30 cellular contexts compared by ENCODE assay signal in genomic region chr7:104529567-104529966, GRCh38.
"Had no signal": no experiment of that assay in that cellular context is flagged by ENCODE, and none has a peak within 500 bp of the region (broad histone marks: within the 10 kb centered on the region; RNA-seq: fewer than 3 reads in every experiment).

No MANE protein-coding gene starts in this region.

- H3K4me1 ChIP-seq: esophagus squamous epithelium, vagina had no signal

- H3K9me3 Mint-ChIP-seq: activated naive CD4-positive, alpha-beta T cell treated with anti-CD3 and anti-CD28 coated beads, Interleukin-2, amount 50 U/mL, for 24 hours; activated naive CD8-positive, alpha-beta T cell treated with anti-CD3 and anti-CD28 coated beads, Interleukin-2, amount 50 U/mL, for 24 hours; activated T-helper 2 cell treated with anti-CD3 and anti-CD28 coated beads, Interferon-gamma antibody, Interleukin-2, Interleukin-4, amounts not matched to agents 10 μg/mL and 5 μg/mL and 100 μg/mL, durations not matched to agents 14 hours and 24 hours and 36 hours; central memory CD8-positive, alpha-beta T cell; dendritic cell treated with granulocyte-macrophage colony-stimulating factor and Interleukin-4, amounts not matched to agents 40 ng/mL and 50 ng/mL, for 4 days; endodermal cell; stimulated activated naive CD8-positive, alpha-beta T cell treated with anti-CD3 and anti-CD28 coated beads, Interleukin-15, Interleukin-2, amounts not matched to agents 100 ng/mL and 50 ng/mL, for 24 hours; type B pancreatic cell had no signal

- ATAC-seq: activated CD8-positive, alpha-beta memory T cell treated with anti-CD3 and anti-CD28 coated beads, Interleukin-2, amount 10 ng/mL, durations not matched to agents 7 days and 5 days; activated CD8-positive, alpha-beta T cell treated with anti-CD3 and anti-CD28 coated beads, Interleukin-2, amount 10 ng/mL, durations not matched to agents 7 days and 5 days; activated naive CD8-positive, alpha-beta T cell treated with anti-CD3 and anti-CD28 coated beads, Interleukin-2, amount 50 U/mL, for 24 hours; left cardiac atrium; naive thymus-derived CD4-positive, alpha-beta T cell; sciatic nerve; stimulated activated effector memory CD8-positive, alpha-beta T cell treated with anti-CD3 and anti-CD28 coated beads, Interleukin-12 subunit alpha, Interleukin-12 subunit beta, amount 100 ng/mL, for 72 hours; T-helper 17 cell had no signal

- H3K9me3 ChIP-seq: esophagus squamous epithelium, ovary, thoracic aorta, vagina had no signal

- H3K27me3 ChIP-seq: esophagus squamous epithelium, ovary, vagina had no signal

- H3K27ac Mint-ChIP-seq: activated CD8-positive, alpha-beta memory T cell treated with anti-CD3 and anti-CD28 coated beads, Interleukin-2, amount 10 ng/mL, durations not matched to agents 7 days and 5 days; activated CD8-positive, alpha-beta T cell treated with anti-CD3 and anti-CD28 coated beads, Interleukin-2, amount 10 ng/mL, durations not matched to agents 7 days and 5 days; activated naive CD4-positive, alpha-beta T cell treated with anti-CD3 and anti-CD28 coated beads, Interleukin-2, amount 50 U/mL, for 24 hours; activated naive CD8-positive, alpha-beta T cell treated with anti-CD3 and anti-CD28 coated beads, Interleukin-2, amount 50 U/mL, for 24 hours; activated T-helper 2 cell treated with anti-CD3 and anti-CD28 coated beads, Interferon-gamma antibody, Interleukin-2, Interleukin-4, amounts not matched to agents 10 μg/mL and 5 μg/mL and 100 μg/mL, durations not matched to agents 14 hours and 24 hours and 36 hours; dendritic cell treated with granulocyte-macrophage colony-stimulating factor and Interleukin-4, amounts not matched to agents 40 ng/mL and 50 ng/mL, for 4 days; endodermal cell; mesothelial cell of epicardium; naive thymus-derived CD4-positive, alpha-beta T cell; progenitor cell of endocrine pancreas; stimulated activated effector memory CD8-positive, alpha-beta T cell treated with anti-CD3 and anti-CD28 coated beads, Interleukin-12 subunit alpha, Interleukin-12 subunit beta, amount 100 ng/mL, for 72 hours; stimulated activated naive CD8-positive, alpha-beta T cell treated with anti-CD3 and anti-CD28 coated beads, Interleukin-15, Interleukin-2, amounts not matched to agents 100 ng/mL and 50 ng/mL, for 24 hours; T-helper 17 cell; type B pancreatic cell had no signal

- DNase-seq: activated CD4-positive, alpha-beta T cell treated with anti-CD3 and anti-CD28 coated beads for 1 hour; activated CD8-positive, alpha-beta memory T cell treated with anti-CD3 and anti-CD28 coated beads, Interleukin-2, amount 10 ng/mL, durations not matched to agents 7 days and 5 days; activated CD8-positive, alpha-beta T cell treated with anti-CD3 and anti-CD28 coated beads, Interleukin-2, amount 10 ng/mL, durations not matched to agents 7 days and 5 days; activated naive CD8-positive, alpha-beta T cell treated with anti-CD3 and anti-CD28 coated beads, Interleukin-2, amount 50 U/mL, for 24 hours; activated T-cell treated with anti-CD3 and anti-CD28 coated beads, Interleukin-2, amount 50 U/mL, for 48 hours; amygdala; endodermal cell; esophagus squamous epithelium; glutamatergic neuron; left cardiac atrium; mammary epithelial cell; naive thymus-derived CD4-positive, alpha-beta T cell; ovary; stimulated activated CD4-positive, alpha-beta T cell treated with anti-CD3 and anti-CD28 coated beads, Interleukin-12 subunit alpha, Interleukin-12 subunit beta, amount 100 ng/mL, for 4 hours; stimulated activated CD4-positive, alpha-beta T cell treated with anti-CD3 and anti-CD28 coated beads, Interleukin-4, amount 100 ng/mL, for 24 hours; T-helper 17 cell; T1000 had no signal

- H3K36me3 ChIP-seq: esophagus squamous epithelium, ovary, thoracic aorta, vagina had no signal

- H3K4me3 ChIP-seq: esophagus squamous epithelium, ovary, skin epidermis, thoracic aorta, vagina had no signal

- H3K27ac ChIP-seq: esophagus squamous epithelium, ovary, skin epidermis, thoracic aorta, vagina had no signal

- H3K27me3 Mint-ChIP-seq: activated naive CD8-positive, alpha-beta T cell treated with anti-CD3 and anti-CD28 coated beads, Interleukin-2, amount 50 U/mL, for 24 hours; central memory CD8-positive, alpha-beta T cell; dendritic cell treated with granulocyte-macrophage colony-stimulating factor and Interleukin-4, amounts not matched to agents 40 ng/mL and 50 ng/mL, for 4 days; stimulated activated naive CD8-positive, alpha-beta T cell treated with anti-CD3 and anti-CD28 coated beads, Interleukin-15, Interleukin-2, amounts not matched to agents 100 ng/mL and 50 ng/mL, for 24 hours; T-helper 17 cell had no signal

- H3K4me1 Mint-ChIP-seq: activated CD8-positive, alpha-beta memory T cell treated with anti-CD3 and anti-CD28 coated beads, Interleukin-2, amount 10 ng/mL, durations not matched to agents 7 days and 5 days; activated naive CD4-positive, alpha-beta T cell treated with anti-CD3 and anti-CD28 coated beads, Interleukin-2, amount 50 U/mL, for 24 hours; activated naive CD8-positive, alpha-beta T cell treated with anti-CD3 and anti-CD28 coated beads, Interleukin-2, amount 50 U/mL, for 24 hours; central memory CD8-positive, alpha-beta T cell; endodermal cell; mesothelial cell of epicardium; naive thymus-derived CD4-positive, alpha-beta T cell; stimulated activated effector memory CD8-positive, alpha-beta T cell treated with anti-CD3 and anti-CD28 coated beads, Interleukin-12 subunit alpha, Interleukin-12 subunit beta, amount 100 ng/mL, for 72 hours; T-helper 17 cell had no signal

- H3K4me3 Mint-ChIP-seq: activated CD8-positive, alpha-beta memory T cell treated with anti-CD3 and anti-CD28 coated beads, Interleukin-2, amount 10 ng/mL, durations not matched to agents 7 days and 5 days; activated CD8-positive, alpha-beta T cell treated with anti-CD3 and anti-CD28 coated beads, Interleukin-2, amount 10 ng/mL, durations not matched to agents 7 days and 5 days; activated naive CD4-positive, alpha-beta T cell treated with anti-CD3 and anti-CD28 coated beads, Interleukin-2, amount 50 U/mL, for 24 hours; activated naive CD8-positive, alpha-beta T cell treated with anti-CD3 and anti-CD28 coated beads, Interleukin-2, amount 50 U/mL, for 24 hours; central memory CD8-positive, alpha-beta T cell; dendritic cell treated with granulocyte-macrophage colony-stimulating factor and Interleukin-4, amounts not matched to agents 40 ng/mL and 50 ng/mL, for 4 days; endodermal cell; mesothelial cell of epicardium; naive thymus-derived CD4-positive, alpha-beta T cell; stimulated activated effector memory CD8-positive, alpha-beta T cell treated with anti-CD3 and anti-CD28 coated beads, Interleukin-12 subunit alpha, Interleukin-12 subunit beta, amount 100 ng/mL, for 72 hours; stimulated activated naive CD8-positive, alpha-beta T cell treated with anti-CD3 and anti-CD28 coated beads, Interleukin-15, Interleukin-2, amounts not matched to agents 100 ng/mL and 50 ng/mL, for 24 hours; T-helper 17 cell; type B pancreatic cell had no signal
